Comparison of ENCODE assay signal across 10 cellular contexts in the genomic region with DNA sequence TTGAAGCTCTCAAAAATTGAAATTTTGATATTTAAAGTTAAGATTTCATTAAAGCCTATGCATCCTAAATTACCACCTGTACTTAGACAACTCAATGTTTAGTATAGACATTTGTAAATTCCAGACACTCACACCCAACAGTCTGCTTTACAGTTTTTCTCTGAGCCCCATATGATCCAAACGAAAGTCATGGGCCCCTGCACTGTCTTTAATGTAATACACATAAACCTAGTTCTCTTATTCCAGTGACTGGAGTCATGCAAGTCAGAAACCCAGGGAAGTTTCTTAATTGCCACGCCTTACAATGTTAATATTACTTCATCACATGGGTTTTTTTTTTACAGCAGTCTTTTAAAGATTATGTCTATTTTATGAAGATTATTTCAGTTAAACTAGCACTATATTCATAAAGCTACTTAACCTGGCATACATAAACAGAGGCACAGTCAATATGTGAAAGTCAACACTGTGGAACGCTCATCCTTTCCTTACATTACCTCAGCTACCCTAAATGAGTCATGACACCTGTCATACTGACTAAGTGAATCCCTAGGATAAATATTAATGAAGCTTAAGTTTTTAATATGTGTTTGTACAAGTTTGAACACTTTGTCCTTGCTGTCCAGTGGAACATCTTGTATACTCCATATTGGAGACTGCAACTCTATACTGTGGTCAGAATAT.
DNase-seq lines count a peak whose midpoint lies in the region; ATAC-seq lines count a peak whose summit lies in the region.
"Had no signal": no experiment of that assay in that cellular context is flagged by ENCODE, and none has a peak within 500 bp of the region (broad histone marks: within the 10 kb centered on the region; RNA-seq: fewer than 3 reads in every experiment).

No MANE protein-coding gene starts in this region.

- intact Hi-C loops in cardiac septum (cut with DNase I), result no loop called here

- DNase-seq in kidney tubule cell (ENCODE audit: low spot score) (peak; percentile 78), cardiac septum (ENCODE audit: low spot score) (no peak), COLO668 (lab: John Stamatoyannopoulos, UW; ENCODE audit: unreplicated experiment) (no peak)
- DNase-seq in activated CD4-positive, alpha-beta T cell treated with anti-CD3 and anti-CD28 coated beads, Interleukin-2, amount 50 U/mL, for 1 hour, result no peak
- DNase-seq: activated naive CD4-positive, alpha-beta T cell; EL; NCI-H2081 treated with DMSO at 0.1 percent for 48 hours had no signal

- ATAC-seq in GM18870 (IDR thresholded peaks at IDR 0.05; ENCODE audit: unreplicated experiment) (peak; percentile 94), HG02623 (IDR thresholded peaks at IDR 0.05; ENCODE audit: unreplicated experiment) (peak; percentile 90), HG03558 (IDR thresholded peaks at IDR 0.05; ENCODE audit: extremely low read depth, unreplicated experiment) (peak; percentile 90)
